ENCODE assay signal across 10 cellular contexts in the genomic region with DNA sequence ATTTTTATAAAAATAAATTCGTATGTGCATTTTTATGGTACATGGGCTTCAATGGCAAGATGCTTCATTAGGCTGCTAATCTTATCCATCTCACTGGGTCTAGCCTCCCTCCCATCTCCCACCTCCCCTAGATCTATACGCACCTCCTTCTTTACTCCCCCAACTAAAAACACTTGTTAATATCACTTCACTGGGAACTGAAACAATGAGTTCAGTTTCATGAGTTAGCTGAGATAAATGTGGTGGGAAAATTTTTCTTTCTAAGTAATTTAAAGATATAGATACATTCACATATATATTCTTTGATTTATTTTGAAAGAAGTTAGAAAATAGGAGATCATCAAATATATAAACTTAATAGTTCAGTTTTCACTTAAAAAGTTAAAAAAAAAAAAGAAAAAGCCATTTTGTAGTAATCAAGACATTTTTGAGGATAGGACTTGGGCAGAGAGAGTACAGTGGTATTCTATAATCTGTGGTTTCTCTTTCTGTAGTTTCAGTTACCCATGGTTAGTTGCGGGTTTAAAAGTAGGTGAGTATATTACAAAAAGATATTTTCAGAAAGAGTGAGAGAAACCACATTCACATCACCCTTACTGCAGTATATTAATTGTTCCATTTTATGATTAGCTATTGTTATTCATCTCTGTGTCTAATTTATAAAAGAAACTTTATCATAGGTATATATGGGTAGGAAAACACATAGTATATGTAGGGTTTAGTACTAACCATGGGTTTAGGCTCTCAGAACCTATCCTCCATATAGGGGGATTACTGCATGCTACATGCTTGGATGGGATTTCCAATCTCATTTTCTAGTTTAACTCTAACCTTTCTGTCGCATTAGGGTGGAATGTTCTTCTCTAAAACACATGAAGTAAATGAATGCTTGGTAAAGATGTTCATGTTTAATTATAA.
DNase-seq lines count a peak whose midpoint lies in the region; ATAC-seq and TF ChIP-seq lines count a peak whose summit lies in the region.
"Had no signal": no experiment of that assay in that cellular context is flagged by ENCODE, and none has a peak within 500 bp of the region (broad histone marks: within the 10 kb centered on the region; RNA-seq: fewer than 3 reads in every experiment).

No MANE protein-coding gene starts in this region.

- TF ChIP-seq CTCF in CD14-positive monocyte (IDR thresholded peaks at IDR 0.05), result no peak

- H3K27me3 Mint-ChIP-seq in activated naive CD8-positive, alpha-beta T cell treated with anti-CD3 and anti-CD28 coated beads, Interleukin-2, amount 50 U/mL, for 24 hours, result no peaks in the 10 kb centered on the region
- H3K27me3 Mint-ChIP-seq in CD14-positive monocyte (ENCODE audit: low read depth in 3 of 3), result no peaks in the 10 kb centered on the region

- peaks cover 62% of the 10 kb centered on the region for H3K4me1 Mint-ChIP-seq in activated naive CD8-positive, alpha-beta T cell treated with anti-CD3 and anti-CD28 coated beads, Interleukin-2, amount 50 U/mL, for 24 hours
- peaks cover 2% of the 10 kb centered on the region for H3K4me1 Mint-ChIP-seq in CD14-positive monocyte

- intact Hi-C loops in CD14-positive monocyte (cut with micrococcal nuclease), result no loop called here
- intact Hi-C loops in left ventricle myocardium superior (cut with micrococcal nuclease), result no loop called here

- no peaks in the 10 kb centered on the region for H3K9me3 Mint-ChIP-seq in activated naive CD8-positive, alpha-beta T cell treated with anti-CD3 and anti-CD28 coated beads, Interleukin-2, amount 50 U/mL, for 24 hours
- H3K9me3 Mint-ChIP-seq in CD14-positive monocyte, result peaks cover 0 to 1% (median 0%) of the 10 kb centered on the region in 7 donors

- DNase-seq in activated naive CD8-positive, alpha-beta T cell treated with anti-CD3 and anti-CD28 coated beads, Interleukin-2, amount 50 U/mL, for 24 hours, result no peak
- DNase-seq in NCI-H2029 treated with DMSO at 0.1 percent for 48 hours (lab: John Stamatoyannopoulos, UW) (no peak), CD14-positive monocyte (ENCODE audit: low spot score) (no peak), left ventricle myocardium superior (no peak), Kasumi-1 (lab: John Stamatoyannopoulos, UW) (no peak)
- DNase-seq: right lobe of liver had no signal

- peak overlapping the region; percentile 52 for H3K4me3 Mint-ChIP-seq in activated naive CD8-positive, alpha-beta T cell treated with anti-CD3 and anti-CD28 coated beads, Interleukin-2, amount 50 U/mL, for 24 hours
- no peak overlapping the region for H3K4me3 Mint-ChIP-seq in CD14-positive monocyte

- peaks cover 3% of the 10 kb centered on the region for H3K36me3 Mint-ChIP-seq in activated naive CD8-positive, alpha-beta T cell treated with anti-CD3 and anti-CD28 coated beads, Interleukin-2, amount 50 U/mL, for 24 hours (ENCODE audit: low read depth)
- H3K36me3 Mint-ChIP-seq in CD14-positive monocyte, result no peaks in the 10 kb centered on the region

- ATAC-seq in GM18517 (IDR thresholded peaks at IDR 0.05; ENCODE audit: unreplicated experiment), result peak; percentile 98
- ATAC-seq in GM21423 (IDR thresholded peaks at IDR 0.05; ENCODE audit: unreplicated experiment), result peak; percentile 93
- ATAC-seq in HG03139 (IDR thresholded peaks at IDR 0.05; ENCODE audit: unreplicated experiment), result peak; percentile 88
- peak; percentile 78 for ATAC-seq in activated naive CD8-positive, alpha-beta T cell treated with anti-CD3 and anti-CD28 coated beads, Interleukin-2, amount 50 U/mL, for 24 hours
- no peak for ATAC-seq in left ventricle myocardium superior
- ATAC-seq: Panc1, right lobe of liver had no signal

- H3K27ac Mint-ChIP-seq in activated naive CD8-positive, alpha-beta T cell treated with anti-CD3 and anti-CD28 coated beads, Interleukin-2, amount 50 U/mL, for 24 hours, result peak overlapping the region; percentile 87
- no peak overlapping the region for H3K27ac Mint-ChIP-seq in CD14-positive monocyte
